14 cellular contexts compared by ENCODE assay signal in the genomic region with DNA sequence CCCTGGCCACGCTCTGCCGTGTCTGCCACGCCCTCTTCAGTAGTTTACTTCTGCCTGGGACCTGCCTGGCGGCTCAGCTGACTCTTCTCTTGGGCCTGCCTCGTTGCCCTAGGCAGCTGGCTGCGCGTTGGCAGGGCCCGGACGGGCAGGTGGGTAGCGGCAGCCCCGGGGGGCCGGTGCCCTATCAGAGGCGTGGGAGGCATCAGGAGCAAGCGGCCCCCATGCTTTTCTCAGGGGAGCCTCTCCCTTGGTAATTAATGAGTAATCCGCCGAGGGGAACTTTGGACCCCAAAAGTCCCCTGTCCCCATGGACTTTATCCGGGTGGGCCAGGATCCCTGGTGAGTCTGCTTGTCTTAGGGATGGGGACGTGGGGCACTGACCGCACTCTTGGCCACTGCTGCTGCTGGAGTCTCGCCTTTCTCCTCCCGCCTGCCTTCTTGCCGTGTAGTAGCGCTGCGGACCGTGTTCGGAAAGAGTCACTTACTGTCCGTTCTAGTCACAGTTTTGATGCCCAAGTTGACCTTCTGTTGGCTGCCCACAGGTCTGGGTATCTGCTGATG. TPM values are rescaled to one million over a fixed set of nuclear protein-coding genes. Genes with fewer than 3 reads are reported as not detected.
A peak's percentile ranks its signal among the peaks of the same experiment; 100 is the strongest.
DNase-seq lines count a peak whose midpoint lies in the region; ATAC-seq and TF ChIP-seq lines count a peak whose summit lies in the region.
"Had no signal": no experiment of that assay in that cellular context is flagged by ENCODE, and none has a peak within 500 bp of the region (broad histone marks: within the 10 kb centered on the region; RNA-seq: fewer than 3 reads in every experiment).

No MANE protein-coding gene starts in this region.

- H3K4me3 ChIP-seq in CD8-positive, alpha-beta T cell (ENCODE audit: low read depth, low read length): no peak overlapping the region
- H3K4me3 ChIP-seq in psoas muscle: peak overlapping the region; percentile 7

- peaks cover 9% of the 10 kb centered on the region for H3K9me3 ChIP-seq in CD8-positive, alpha-beta T cell (ENCODE audit: low read length)
- peaks cover 5% of the 10 kb centered on the region for H3K9me3 ChIP-seq in psoas muscle

- intact Hi-C loops in CD8-positive, alpha-beta T cell (cut with DNase I, micrococcal nuclease): no loop called here
- intact Hi-C loops in psoas muscle (cut with DNase I): no loop called here

- no peak for ATAC-seq in CD8-positive, alpha-beta T cell
- ATAC-seq in psoas muscle: no peak
- ATAC-seq: Panc1 had no signal

- CTCF ChIA-PET in CD8-positive, alpha-beta T cell (lab: Charles Lee): no interaction called here
- CTCF ChIA-PET in RWPE1 (lab: Yijun Ruan, JAX): interaction anchor here (0.6 kb wide), 1 partner anchor 10 kb away, joined by 3 read pairs; no protein-coding TSS in a partner anchor

- H3K4me1 Mint-ChIP-seq in CD8-positive, alpha-beta T cell (ENCODE audit: low read depth): peaks cover 61% of the 10 kb centered on the region
- H3K4me1 Mint-ChIP-seq in immature natural killer cell (peaks cover 39% of the 10 kb centered on the region in 2 donors), type B pancreatic cell (ENCODE audit: unreplicated experiment) (peaks cover 35% of the 10 kb centered on the region)

- POLR2A ChIA-PET in CD8-positive, alpha-beta T cell (lab: Charles Lee): no interaction called here
- POLR2A ChIA-PET in RWPE1 (lab: Yijun Ruan, JAX; ENCODE audit: low non-redundant PET): no interaction called here

- H3K27ac ChIP-seq in CD8-positive, alpha-beta T cell (ENCODE audit: low read depth, low read length): no peak overlapping the region
- H3K27ac ChIP-seq in RWPE1 (peak overlapping the region; percentile 91), psoas muscle (no peak overlapping the region)
- H3K27ac ChIP-seq: epithelial cell of prostate had no signal

- peaks cover 33% of the 10 kb centered on the region for H3K36me3 Mint-ChIP-seq in CD8-positive, alpha-beta T cell
- H3K36me3 Mint-ChIP-seq in immature natural killer cell (peaks cover 0 to 3% (median 2%) of the 10 kb centered on the region in 3 donors), type B pancreatic cell (peaks cover 9% of the 10 kb centered on the region)

- no peaks in the 10 kb centered on the region for H3K36me3 ChIP-seq in CD8-positive, alpha-beta T cell (ENCODE audit: insufficient read depth, low read length)
- no peaks in the 10 kb centered on the region for H3K36me3 ChIP-seq in psoas muscle (ENCODE audit: insufficient read depth in 1 of 2, low read depth in 1 of 2)

- no peaks in the 10 kb centered on the region for H3K9me3 Mint-ChIP-seq in CD8-positive, alpha-beta T cell
- H3K9me3 Mint-ChIP-seq in immature natural killer cell: peaks cover 0 to 2% (median 0%) of the 10 kb centered on the region in 6 donors
- H3K9me3 Mint-ChIP-seq in type B pancreatic cell: no peaks in the 10 kb centered on the region

- H3K4me1 ChIP-seq in CD8-positive, alpha-beta T cell (ENCODE audit: insufficient read depth, low read length): peaks cover 94% of the 10 kb centered on the region
- H3K4me1 ChIP-seq in psoas muscle: peaks cover 76% of the 10 kb centered on the region

- peak overlapping the region; percentile 62 for H3K27ac Mint-ChIP-seq in CD8-positive, alpha-beta T cell
- peak overlapping the region in 4 of 6 donors; percentile 46 to 78 (median 63) for H3K27ac Mint-ChIP-seq in immature natural killer cell
- no peak overlapping the region for H3K27ac Mint-ChIP-seq in type B pancreatic cell
- H3K27ac Mint-ChIP-seq: T-helper 1 cell treated with Interleukin-12 subunit alpha and Interleukin-12 subunit beta and Interleukin-4 antibody, amounts not matched to agents 30 μg/mL and 1 μg/mL, for 36 hours had no signal

- no peaks in the 10 kb centered on the region for H3K27me3 Mint-ChIP-seq in CD8-positive, alpha-beta T cell (ENCODE audit: low read depth)
- H3K27me3 Mint-ChIP-seq in immature natural killer cell (ENCODE audit: low read depth in 3 of 3) (peaks cover 0 to 59% (median 35%) of the 10 kb centered on the region in 3 donors), type B pancreatic cell (no peaks in the 10 kb centered on the region)
- H3K27me3 Mint-ChIP-seq: activated CD4-positive, alpha-beta T cell treated with anti-CD3 and anti-CD28 coated beads, Interleukin-2, amount 10 ng/mL, durations not matched to agents 7 days and 5 days had no signal

- no peak for TF ChIP-seq CTCF in CD8-positive, alpha-beta T cell (IDR thresholded peaks at IDR 0.05)
- TF ChIP-seq CTCF in RWPE1 (conservative IDR thresholded peaks at IDR 0.05; ENCODE audit: low read depth): no peak
- TF ChIP-seq CTCF in psoas muscle (IDR thresholded peaks at IDR 0.05): no peak
- TF ChIP-seq CTCF in type B pancreatic cell (conservative IDR thresholded peaks at IDR 0.05): no peak

- DNase-seq in CD8-positive, alpha-beta T cell: peak in 1 of 7 experiments; percentile 5
- no peak for DNase-seq in RWPE1 (ENCODE audit: low spot score)
- no peak for DNase-seq in immature natural killer cell
- DNase-seq in psoas muscle: peak; percentile 17 to 55
- no peak for DNase-seq in epidermal melanocyte (ENCODE audit: insufficient read length, low spot score)
- DNase-seq in type B pancreatic cell (ENCODE audit: extremely low spot score, unreplicated experiment): no peak
- DNase-seq in stimulated activated CD4-positive, alpha-beta T cell treated with anti-CD3 and anti-CD28 coated beads, Interleukin-1b, Interleukin-23, amount 100 ng/mL, for 48 hours: no peak
- DNase-seq: activated CD4-positive, alpha-beta T cell treated with anti-CD3 and anti-CD28 coated beads, Interleukin-2, amount 10 ng/mL, durations not matched to agents 7 days and 5 days; activated effector memory CD4-positive, alpha-beta T cell treated with Interleukin-2 at 50 U/mL for 16 hours; NCI-H510A; stimulated activated CD4-positive, alpha-beta T cell treated with anti-CD3 and anti-CD28 coated beads, Interleukin-2, amount 100 ng/mL, for 24 hours had no signal

- no peaks in the 10 kb centered on the region for H3K27me3 ChIP-seq in CD8-positive, alpha-beta T cell (ENCODE audit: insufficient read depth, low read length)
- H3K27me3 ChIP-seq in psoas muscle (ENCODE audit: insufficient read depth in 3 of 3, low read length in 2 of 3): no peaks in the 10 kb centered on the region

- WGBS in psoas muscle, 3 donors: 54 to 76% (median 61%) methylated on average over 27 of the region's 27 CpGs

- no peak overlapping the region for H3K4me3 Mint-ChIP-seq in CD8-positive, alpha-beta T cell
- H3K4me3 Mint-ChIP-seq in immature natural killer cell: no peak overlapping the region
- H3K4me3 Mint-ChIP-seq in type B pancreatic cell: no peak overlapping the region
- H3K4me3 Mint-ChIP-seq: activated CD4-positive, alpha-beta T cell treated with anti-CD3 and anti-CD28 coated beads, Interleukin-2, amount 10 ng/mL, durations not matched to agents 7 days and 5 days; T-helper 1 cell treated with Interleukin-12 subunit alpha and Interleukin-12 subunit beta and Interleukin-4 antibody, amounts not matched to agents 30 μg/mL and 1 μg/mL, for 36 hours had no signal

RNA-seq across cellular contexts. Expression of a gene that starts 22.7 kb away (rescaled TPM):
- total RNA-seq in CD8-positive, alpha-beta T cell: 100 to 1,000 TPM; 361 to 383 TPM
- polyA plus RNA-seq in immature natural killer cell: 1 to 10 TPM in 1 of 3 donors, under 1 TPM in 1, not detected in 1; 0.87 to 1.0 TPM
- total RNA-seq in psoas muscle: 10 to 100 TPM; 21.4 to 32.1 (median 30.3) TPM
- polyA plus RNA-seq in psoas muscle: 10 to 100 TPM in 2 of 3 donors, 1 to 10 TPM in 1; 7.7 to 20.9 (median 18.3) TPM
- 52.7 and 55.7 TPM in 2 replicates for total RNA-seq in type B pancreatic cell (ENCODE audit: low replicate concordance)

RNA-seq across cellular contexts. Expression of a gene that starts 56.2 kb away (rescaled TPM):
- 10 to 100 TPM; 53.6 to 61.1 TPM for total RNA-seq in CD8-positive, alpha-beta T cell
- polyA plus RNA-seq in immature natural killer cell (10 to 100 TPM; 56.7 to 99.6 (median 79.2) TPM), psoas muscle (10 to 100 TPM; 22.1 to 48.1 (median 28.2) TPM)
- total RNA-seq in psoas muscle (10 to 100 TPM; 17.8 to 26.3 (median 19.4) TPM), type B pancreatic cell (ENCODE audit: low replicate concordance) (45.8 and 73.8 TPM in 2 replicates)

Comparison
In these comparisons a context has a peak if more than half of its experiments do, and no peak if none do; other contexts are left out.
1. DNase-seq: peak in psoas muscle (2 of 2); none in RWPE1 (single experiment), immature natural killer cell (0 of 3), epidermal melanocyte (single experiment), type B pancreatic cell (single experiment) and stimulated activated CD4-positive, alpha-beta T cell treated with anti-CD3 and anti-CD28 coated beads, Interleukin-1b, Interleukin-23, amount 100 ng/mL, for 48 hours (single experiment).